6 cellular contexts compared by ENCODE assay signal in the genomic region with DNA sequence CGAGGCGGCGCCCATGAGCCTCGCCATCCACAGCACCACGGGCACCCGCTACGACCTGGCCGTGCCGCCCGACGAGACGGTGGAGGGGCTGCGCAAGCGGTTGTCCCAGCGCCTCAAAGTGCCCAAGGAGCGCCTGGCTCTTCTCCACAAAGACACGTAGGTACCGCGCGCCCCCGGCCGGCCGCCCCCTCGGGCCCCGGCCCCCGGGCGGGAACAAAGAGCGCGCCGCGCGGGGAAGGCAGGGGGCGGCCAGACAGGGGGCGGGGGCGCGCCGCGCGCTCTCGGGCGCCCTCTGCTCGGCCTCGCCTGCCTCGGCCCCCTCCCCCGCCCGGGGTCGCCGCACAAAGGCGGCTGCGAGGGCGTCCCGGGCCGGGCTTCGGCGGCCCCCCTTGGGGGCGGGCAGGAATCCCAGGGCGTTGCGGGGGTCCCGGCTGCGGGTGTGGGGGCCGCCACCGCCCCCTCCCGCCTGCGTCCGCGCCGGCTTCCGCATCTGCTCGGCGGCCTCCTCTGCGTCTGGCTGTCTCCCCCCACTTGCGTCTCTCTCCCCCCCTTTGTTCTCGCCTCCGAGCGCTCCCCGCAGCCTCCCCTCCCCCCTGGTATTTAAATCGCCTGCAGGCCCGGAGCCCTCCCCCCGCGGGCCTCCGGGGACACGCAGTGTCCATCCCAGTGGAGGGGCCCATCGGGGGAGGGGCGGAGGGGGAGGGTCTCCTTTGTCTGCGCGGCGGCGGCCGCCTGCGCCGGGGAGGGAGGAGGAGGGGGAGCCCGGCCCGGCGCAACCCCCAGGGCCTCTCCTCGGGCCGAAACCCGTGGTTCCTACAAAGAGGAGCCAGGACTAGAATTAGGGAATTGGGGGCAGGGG. TPM values are rescaled to one million over a fixed set of nuclear protein-coding genes. Genes with fewer than 3 reads are reported as not detected.
DNase-seq lines count a peak whose midpoint lies in the region; ATAC-seq and TF ChIP-seq lines count a peak whose summit lies in the region.

No MANE protein-coding gene starts in this region.

- peaks cover 12 to 17% of the 10 kb centered on the region in 2 donors for H3K36me3 ChIP-seq in body of pancreas (replicated peaks in 1 of 2; ENCODE audit: insufficient read depth in 1 of 2, low read depth in 2 of 2)

- TF ChIP-seq CTCF in body of pancreas (IDR thresholded peaks at IDR 0.05) = no peak

- no peaks in the 10 kb centered on the region for H3K9me3 ChIP-seq in body of pancreas

- TF ChIP-seq POLR2A in body of pancreas (IDR thresholded peaks at IDR 0.05) = peak in 1 of 3 donors; percentile 9

- no peaks in the 10 kb centered on the region for H3K9me3 Mint-ChIP-seq in memory B cell

- peak overlapping the region; percentile 85 for H3K27ac Mint-ChIP-seq in memory B cell

- intact Hi-C loops in body of pancreas (cut with DNase I) = no loop called here

- peak overlapping the region; percentile 64 to 91 for H3K4me3 ChIP-seq in body of pancreas

- ATAC-seq in body of pancreas (no peak), memory B cell (ENCODE audit: low read depth) (no peak), GM21717 (IDR thresholded peaks at IDR 0.05; ENCODE audit: unreplicated experiment) (no peak), GM19452 (IDR thresholded peaks at IDR 0.05; ENCODE audit: unreplicated experiment) (no peak)

- H3K27me3 Mint-ChIP-seq in memory B cell = no peaks in the 10 kb centered on the region

- DNase-seq in Daoy (ENCODE audit: low read depth) (peak; percentile 61), NCI-H2227 (lab: John Stamatoyannopoulos, UW; ENCODE audit: unreplicated experiment) (peak; percentile 92), body of pancreas (peak; percentile 65 to 78 (median 70)), memory B cell (ENCODE audit: low spot score in 2 of 2) (peak; percentile 58 to 65)

- peak overlapping the region; percentile 97 to 100 (median 100) for H3K27ac ChIP-seq in body of pancreas

- H3K27me3 ChIP-seq in body of pancreas = no peaks in the 10 kb centered on the region

- peak overlapping the region; percentile 91 for H3K4me3 Mint-ChIP-seq in memory B cell

- peaks cover 12% of the 10 kb centered on the region for H3K36me3 Mint-ChIP-seq in memory B cell

- peaks cover 70% of the 10 kb centered on the region for H3K4me1 ChIP-seq in body of pancreas

- H3K4me1 Mint-ChIP-seq in memory B cell = peaks cover 9% of the 10 kb centered on the region

- WGBS in body of pancreas, 2 donors = 1 to 2% methylated on average over 7 to 79 of the region's 97 CpGs

RNA-seq across cellular contexts. Expression of gene MIDN, which starts 2.2 kb away (rescaled TPM):
- total RNA-seq in Daoy (2014; rRNA removed; shearing (Covaris generic)) = 8.7 and 14.3 TPM in 2 replicates
- 10 to 100 TPM; 36.3 to 43.5 TPM for total RNA-seq in body of pancreas

RNA-seq across cellular contexts. Expression of gene ATP5F1D, which starts 9.1 kb away (rescaled TPM):
- total RNA-seq in Daoy (2014; rRNA removed; shearing (Covaris generic)) = 41.4 and 82.8 TPM in 2 replicates
- 100 to 1,000 TPM; 156 to 157 TPM for total RNA-seq in body of pancreas

RNA-seq across cellular contexts. Expression of gene CBARP, which starts 12.8 kb away (rescaled TPM):
- total RNA-seq in Daoy (2014; rRNA removed; shearing (Covaris generic)) = 0.86 and 1.8 TPM in 2 replicates
- under 1 TPM; 0.33 to 0.78 TPM for total RNA-seq in body of pancreas

RNA-seq across cellular contexts. Expression of gene CIRBP, which starts 18.5 kb away (rescaled TPM):
- 234 and 288 TPM in 2 replicates for total RNA-seq in Daoy (2014; rRNA removed; shearing (Covaris generic))
- 100 to 1,000 TPM; 582 to 630 TPM for total RNA-seq in body of pancreas

RNA-seq across cellular contexts. Expression of gene FAM174C, which starts 24.7 kb away (rescaled TPM):
- total RNA-seq in Daoy (2014; rRNA removed; shearing (Covaris generic)) = 59.0 and 104 TPM in 2 replicates
- total RNA-seq in body of pancreas = 10 to 100 TPM; 48.0 to 63.9 TPM
